17 cellular contexts compared by ENCODE assay signal in genomic region chr11:82038151-82038550, GRCh38.
DNase-seq lines count a peak whose midpoint lies in the region; TF ChIP-seq lines count a peak whose summit lies in the region.
"Had no signal": no experiment of that assay in that cellular context is flagged by ENCODE, and none has a peak within 500 bp of the region (broad histone marks: within the 10 kb centered on the region; RNA-seq: fewer than 3 reads in every experiment).

No MANE protein-coding gene starts in this region.

- H3F3A ChIP-seq in Loucy (ENCODE audit: low read depth), result no peaks in the 10 kb centered on the region

- H3K27me3 ChIP-seq in Loucy (ENCODE audit: insufficient read depth, low read length, poor library complexity, severe bottlenecking), result no peaks in the 10 kb centered on the region
- H3K27me3 ChIP-seq: ascending aorta, suprapubic skin had no signal

- DNase-seq in NCI-H1105 treated with DMSO at 0.1 percent for 48 hours (lab: John Stamatoyannopoulos, UW) (peak; percentile 48), NCI-H1105 (lab: John Stamatoyannopoulos, UW) (no peak), astrocyte of the spinal cord (ENCODE audit: low read depth, low spot score) (no peak), kidney tubule cell (ENCODE audit: low spot score) (peak; percentile 17), HCEC 1CT (no peak), amniotic stem cell (lab: John Stamatoyannopoulos, UW) (no peak), GDM1 (lab: John Stamatoyannopoulos, UW) (no peak)
- DNase-seq: activated CD4-positive, alpha-beta T cell treated with anti-CD3 and anti-CD28 coated beads, Interleukin-2, amount 50 U/mL, for 4 hours; CD8-positive, alpha-beta T cell; DMS79; erythroblast; left ventricle myocardium superior; natural killer cell; stimulated activated CD4-positive, alpha-beta T cell treated with anti-CD3 and anti-CD28 coated beads, Interleukin-4, amount 100 ng/mL, for 1 hour had no signal

- H4K20me1 ChIP-seq in Loucy (ENCODE audit: insufficient read depth, low read length, poor library complexity, severe bottlenecking), result no peaks in the 10 kb centered on the region

- H3K9me2 ChIP-seq in Loucy (replicated peaks; ENCODE audit: low read depth, low read length), result no peaks in the 10 kb centered on the region

- no peaks in the 10 kb centered on the region for H3K36me3 ChIP-seq in Loucy (ENCODE audit: insufficient read depth, low read length)
- H3K36me3 ChIP-seq: ascending aorta, suprapubic skin had no signal

- no peak overlapping the region for H3K9ac ChIP-seq in Loucy (ENCODE audit: low read depth, low read length, poor library complexity, severe bottlenecking)

- TF ChIP-seq CTCF in Loucy (conservative IDR thresholded peaks at IDR 0.05; ENCODE audit: low read length) (peak; percentile 29; the same call in 1 of the 2 replicates), astrocyte of the spinal cord (IDR thresholded peaks at IDR 0.05; ENCODE audit: low read depth, low read length) (peak; percentile 9)

- no peak overlapping the region for H2AFZ ChIP-seq in Loucy (ENCODE audit: low read length)

- in situ Hi-C loops in astrocyte of the spinal cord (cut with HindIII; ENCODE audit: low sequenced_read_pairs), result no loop called here

- H3K9me3 ChIP-seq in Loucy (ENCODE audit: insufficient read depth, low read depth, low read length), result no peaks in the 10 kb centered on the region
- H3K9me3 ChIP-seq: ascending aorta, suprapubic skin had no signal

- H3K4me1 ChIP-seq in Loucy (ENCODE audit: insufficient read depth, low read length, poor library complexity, severe bottlenecking), result no peaks in the 10 kb centered on the region
- H3K4me1 ChIP-seq: ascending aorta, suprapubic skin had no signal

- H3K79me2 ChIP-seq in Loucy (ENCODE audit: insufficient read depth, low read length), result no peaks in the 10 kb centered on the region

- H3K4me3 ChIP-seq in Loucy (ENCODE audit: low read length, poor library complexity, severe bottlenecking) (no peak overlapping the region), astrocyte of the spinal cord (ENCODE audit: low read depth, low read length) (no peak overlapping the region)
- H3K4me3 ChIP-seq: ascending aorta, suprapubic skin had no signal

- H3K4me2 ChIP-seq in Loucy (ENCODE audit: low read depth, low read length, poor library complexity, severe bottlenecking), result no peak overlapping the region

Comparison
In these comparisons a context has a peak if more than half of its experiments do, and no peak if none do; other contexts are left out.
1. DNase-seq: peak in NCI-H1105 treated with DMSO at 0.1 percent for 48 hours (single experiment) and kidney tubule cell (single experiment); none in NCI-H1105 (single experiment), astrocyte of the spinal cord (single experiment), HCEC 1CT (single experiment), amniotic stem cell (single experiment) and GDM1 (single experiment).